22 cellular contexts compared by ENCODE assay signal in genomic region chrX:153565996-153566580, GRCh38. TPM values are rescaled to one million over a fixed set of nuclear protein-coding genes. Genes with fewer than 3 reads are reported as not detected.
"Had no signal": no experiment of that assay in that cellular context is flagged by ENCODE, and none has a peak within 500 bp of the region (broad histone marks: within the 10 kb centered on the region; RNA-seq: fewer than 3 reads in every experiment).

No MANE protein-coding gene starts in this region.

- ATAC-seq: activated CD8-positive, alpha-beta memory T cell treated with anti-CD3 and anti-CD28 coated beads, Interleukin-2, amount 10 ng/mL, durations not matched to agents 7 days and 5 days; effector memory CD8-positive, alpha-beta T cell; left ventricle myocardium superior had no signal

- FAIRE-seq: kidney, urothelium cell line had no signal

- H3K36me3 ChIP-seq: cardiac muscle cell, prostate gland, tibial nerve had no signal

- H3K79me2 ChIP-seq: hepatocyte had no signal

- DNase-seq: activated B cell treated with CpG ODN at 0.5 μM for 24 hours; activated CD4-positive, alpha-beta memory T cell treated with anti-CD3 and anti-CD28 coated beads, Interleukin-2, amount 10 ng/mL, durations not matched to agents 7 days and 5 days; activated CD4-positive, alpha-beta T cell treated with anti-CD3 and anti-CD28 coated beads for 4 hours; activated CD8-positive, alpha-beta memory T cell treated with anti-CD3 and anti-CD28 coated beads, Interleukin-2, amount 10 ng/mL, durations not matched to agents 7 days and 5 days; activated naive CD4-positive, alpha-beta T cell; activated naive CD8-positive, alpha-beta T cell treated with anti-CD3 and anti-CD28 coated beads, Interleukin-2, amount 10 ng/mL, durations not matched to agents 7 days and 5 days; amygdala; dermis blood vessel endothelial cell; effector memory CD8-positive, alpha-beta T cell; foreskin fibroblast; kidney; left ventricle myocardium superior had no signal

- H2AFZ ChIP-seq: hepatocyte had no signal

- H3K27ac ChIP-seq: cardiac muscle cell, epithelial cell of prostate, hepatocyte, prostate gland, skin epidermis, tibial nerve had no signal

- H3K4me1 ChIP-seq: prostate gland, tibial nerve had no signal

- H3K4me3 ChIP-seq: cardiac muscle cell, hepatocyte, prostate gland, skin epidermis, tibial nerve had no signal

- H3K9me3 ChIP-seq: prostate gland, tibial nerve had no signal

- H3K4me2 ChIP-seq: hepatocyte had no signal

- H3K27me3 ChIP-seq: cardiac muscle cell, hepatocyte, tibial nerve had no signal

RNA-seq across cellular contexts. Expression of gene ATP2B3, which starts 48.6 kb away (rescaled TPM):
- total RNA-seq: activated B cell treated with CpG ODN at 0.5 μM for 24 hours; activated CD4-positive, alpha-beta memory T cell treated with anti-CD3 and anti-CD28 coated beads, Interleukin-2, amount 10 ng/mL, durations not matched to agents 7 days and 5 days; activated CD8-positive, alpha-beta memory T cell treated with anti-CD3 and anti-CD28 coated beads, Interleukin-2, amount 10 ng/mL, durations not matched to agents 7 days and 5 days; activated naive CD8-positive, alpha-beta T cell treated with anti-CD3 and anti-CD28 coated beads, Interleukin-2, amount 10 ng/mL, durations not matched to agents 7 days and 5 days; dermis blood vessel endothelial cell; hepatocyte; kidney; left ventricle myocardium superior; mononuclear cell; right cardiac atrium; T-helper 2 cell treated with Interferon-gamma antibody and Interleukin-4, amounts not matched to agents 100 ng/mL and 5 ng/mL, for 36 hours; tibial nerve had no signal
